Comparison of ENCODE assay signal across 8 cellular contexts in genomic region chr1:16367258-16367967, GRCh38. TPM values are rescaled to one million over a fixed set of nuclear protein-coding genes. Genes with fewer than 3 reads are reported as not detected.
A peak's percentile ranks its signal among the peaks of the same experiment; 100 is the strongest.
DNase-seq lines count a peak whose midpoint lies in the region; ATAC-seq and TF ChIP-seq lines count a peak whose summit lies in the region.

No MANE protein-coding gene starts in this region.

- H3K27ac ChIP-seq in lower lobe of right lung, result peak overlapping the region; percentile 92

- in situ Hi-C loops in ACHN (cut with HindIII; ENCODE audit: low pct_ligation_motif_present, low pct_unique_long_range_greater_than_20kb, low sequenced_read_pairs), result no loop called here

- TF ChIP-seq CTCF in lower lobe of right lung (IDR thresholded peaks at IDR 0.05), result no peak

- no peaks in the 10 kb centered on the region for H3K27me3 ChIP-seq in lower lobe of right lung (ENCODE audit: low read depth)

- DNase-seq in ACHN (peak; percentile 80), NCI-H446 (lab: John Stamatoyannopoulos, UW) (peak; percentile 80 to 88), dermis microvascular lymphatic vessel endothelial cell (ENCODE audit: low read depth in 2 of 2) (peak; percentile 41 to 86), lower lobe of right lung (peak; percentile 88)
- peak; percentile 90 for DNase-seq in activated CD4-positive, alpha-beta T cell treated with anti-CD3 and anti-CD28 coated beads for 48 hours
- DNase-seq in stimulated activated CD4-positive, alpha-beta T cell treated with anti-CD3 and anti-CD28 coated beads, TNF-alpha, amount 100 ng/mL, for 1 hour (ENCODE audit: low read depth in 3 of 3, low spot score in 1 of 3), result peak; percentile 49 to 81 (median 52)

- H3K4me3 ChIP-seq in lower lobe of right lung, result peak overlapping the region; percentile 96

- H3K36me3 ChIP-seq in lower lobe of right lung, result no peaks in the 10 kb centered on the region

- no peaks in the 10 kb centered on the region for H3K9me3 ChIP-seq in lower lobe of right lung

- intact Hi-C loops in lower lobe of right lung (cut with DNase I), result no loop called here

- ATAC-seq in GM18519 (IDR thresholded peaks at IDR 0.05; ENCODE audit: low FRiP score, unreplicated experiment) (peak; percentile 42), HG03039 (IDR thresholded peaks at IDR 0.05; ENCODE audit: unreplicated experiment) (peak; percentile 55), lower lobe of right lung (peak; percentile 92 to 94)

- H3K4me1 ChIP-seq in lower lobe of right lung, result peaks cover 48% of the 10 kb centered on the region

RNA-seq across cellular contexts. Expression of gene SZRD1, which starts 0.4 kb away (rescaled TPM):
- total RNA-seq in dermis microvascular lymphatic vessel endothelial cell (25.8 and 32.2 TPM in 2 replicates), lower lobe of right lung (111 TPM)

RNA-seq across cellular contexts. Expression of gene FBXO42, which starts 15.1 kb away (rescaled TPM):
- total RNA-seq in dermis microvascular lymphatic vessel endothelial cell (5.9 and 10.1 TPM in 2 replicates), lower lobe of right lung (21.5 TPM)

Comparison
In these comparisons a context has a peak if more than half of its experiments do, and no peak if none do; other contexts are left out.
1. Peak in every context shown above with its lines: DNase-seq, ATAC-seq, H3K4me3 ChIP-seq and H3K27ac ChIP-seq.
2. ATAC-seq: peak in every context shown above with its lines; median percentile 93 in lower lobe of right lung; 55 in HG03039; 42 in GM18519.